In genomic region chr16:27113341-27113841, GRCh38 we compare ENCODE assay signal across 1 cellular context.
TF ChIP-seq lines count a peak whose summit lies in the region.

No MANE protein-coding gene starts in this region.

TF ChIP-seq in HepG2, 621 proteins besides CTCF, POLR2A, EP300 and RAD21 (continued from another document):
- no peak for TF ChIP-seq REPIN1 (CRISPR knock-in tag; IDR thresholded peaks at IDR 0.05; ENCODE audit: borderline replicate concordance, low read depth)
- TF ChIP-seq, protein P1, sequence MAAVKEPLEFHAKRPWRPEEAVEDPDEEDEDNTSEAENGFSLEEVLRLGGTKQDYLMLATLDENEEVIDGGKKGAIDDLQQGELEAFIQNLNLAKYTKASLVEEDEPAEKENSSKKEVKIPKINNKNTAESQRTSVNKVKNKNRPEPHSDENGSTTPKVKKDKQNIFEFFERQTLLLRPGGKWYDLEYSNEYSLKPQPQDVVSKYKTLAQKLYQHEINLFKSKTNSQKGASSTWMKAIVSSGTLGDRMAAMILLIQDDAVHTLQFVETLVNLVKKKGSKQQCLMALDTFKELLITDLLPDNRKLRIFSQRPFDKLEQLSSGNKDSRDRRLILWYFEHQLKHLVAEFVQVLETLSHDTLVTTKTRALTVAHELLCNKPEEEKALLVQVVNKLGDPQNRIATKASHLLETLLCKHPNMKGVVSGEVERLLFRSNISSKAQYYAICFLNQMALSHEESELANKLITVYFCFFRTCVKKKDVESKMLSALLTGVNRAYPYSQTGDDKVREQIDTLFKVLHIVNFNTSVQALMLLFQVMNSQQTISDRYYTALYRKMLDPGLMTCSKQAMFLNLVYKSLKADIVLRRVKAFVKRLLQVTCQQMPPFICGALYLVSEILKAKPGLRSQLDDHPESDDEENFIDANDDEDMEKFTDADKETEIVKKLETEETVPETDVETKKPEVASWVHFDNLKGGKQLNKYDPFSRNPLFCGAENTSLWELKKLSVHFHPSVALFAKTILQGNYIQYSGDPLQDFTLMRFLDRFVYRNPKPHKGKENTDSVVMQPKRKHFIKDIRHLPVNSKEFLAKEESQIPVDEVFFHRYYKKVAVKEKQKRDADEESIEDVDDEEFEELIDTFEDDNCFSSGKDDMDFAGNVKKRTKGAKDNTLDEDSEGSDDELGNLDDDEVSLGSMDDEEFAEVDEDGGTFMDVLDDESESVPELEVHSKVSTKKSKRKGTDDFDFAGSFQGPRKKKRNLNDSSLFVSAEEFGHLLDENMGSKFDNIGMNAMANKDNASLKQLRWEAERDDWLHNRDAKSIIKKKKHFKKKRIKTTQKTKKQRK (IDR thresholded peaks at IDR 0.05; ENCODE audit: low read length) = no peak
- no peak for TF ChIP-seq ZNF792 (CRISPR knock-in tag; IDR thresholded peaks at IDR 0.05)
- no peak for TF ChIP-seq ZNF17 (CRISPR knock-in tag; IDR thresholded peaks at IDR 0.05)
- TF ChIP-seq KLF9 (CRISPR knock-in tag; IDR thresholded peaks at IDR 0.05; ENCODE audit: low read depth) = no peak
